1 cellular context compared by ENCODE assay signal in genomic region chr1:61455400-61455799, GRCh38.
TF ChIP-seq lines count a peak whose summit lies in the region.

No MANE protein-coding gene starts in this region.

TF ChIP-seq in GM23338, 12 proteins besides CTCF, POLR2A, EP300 and RAD21 (continued from another document):
- TF ChIP-seq, protein P1, sequence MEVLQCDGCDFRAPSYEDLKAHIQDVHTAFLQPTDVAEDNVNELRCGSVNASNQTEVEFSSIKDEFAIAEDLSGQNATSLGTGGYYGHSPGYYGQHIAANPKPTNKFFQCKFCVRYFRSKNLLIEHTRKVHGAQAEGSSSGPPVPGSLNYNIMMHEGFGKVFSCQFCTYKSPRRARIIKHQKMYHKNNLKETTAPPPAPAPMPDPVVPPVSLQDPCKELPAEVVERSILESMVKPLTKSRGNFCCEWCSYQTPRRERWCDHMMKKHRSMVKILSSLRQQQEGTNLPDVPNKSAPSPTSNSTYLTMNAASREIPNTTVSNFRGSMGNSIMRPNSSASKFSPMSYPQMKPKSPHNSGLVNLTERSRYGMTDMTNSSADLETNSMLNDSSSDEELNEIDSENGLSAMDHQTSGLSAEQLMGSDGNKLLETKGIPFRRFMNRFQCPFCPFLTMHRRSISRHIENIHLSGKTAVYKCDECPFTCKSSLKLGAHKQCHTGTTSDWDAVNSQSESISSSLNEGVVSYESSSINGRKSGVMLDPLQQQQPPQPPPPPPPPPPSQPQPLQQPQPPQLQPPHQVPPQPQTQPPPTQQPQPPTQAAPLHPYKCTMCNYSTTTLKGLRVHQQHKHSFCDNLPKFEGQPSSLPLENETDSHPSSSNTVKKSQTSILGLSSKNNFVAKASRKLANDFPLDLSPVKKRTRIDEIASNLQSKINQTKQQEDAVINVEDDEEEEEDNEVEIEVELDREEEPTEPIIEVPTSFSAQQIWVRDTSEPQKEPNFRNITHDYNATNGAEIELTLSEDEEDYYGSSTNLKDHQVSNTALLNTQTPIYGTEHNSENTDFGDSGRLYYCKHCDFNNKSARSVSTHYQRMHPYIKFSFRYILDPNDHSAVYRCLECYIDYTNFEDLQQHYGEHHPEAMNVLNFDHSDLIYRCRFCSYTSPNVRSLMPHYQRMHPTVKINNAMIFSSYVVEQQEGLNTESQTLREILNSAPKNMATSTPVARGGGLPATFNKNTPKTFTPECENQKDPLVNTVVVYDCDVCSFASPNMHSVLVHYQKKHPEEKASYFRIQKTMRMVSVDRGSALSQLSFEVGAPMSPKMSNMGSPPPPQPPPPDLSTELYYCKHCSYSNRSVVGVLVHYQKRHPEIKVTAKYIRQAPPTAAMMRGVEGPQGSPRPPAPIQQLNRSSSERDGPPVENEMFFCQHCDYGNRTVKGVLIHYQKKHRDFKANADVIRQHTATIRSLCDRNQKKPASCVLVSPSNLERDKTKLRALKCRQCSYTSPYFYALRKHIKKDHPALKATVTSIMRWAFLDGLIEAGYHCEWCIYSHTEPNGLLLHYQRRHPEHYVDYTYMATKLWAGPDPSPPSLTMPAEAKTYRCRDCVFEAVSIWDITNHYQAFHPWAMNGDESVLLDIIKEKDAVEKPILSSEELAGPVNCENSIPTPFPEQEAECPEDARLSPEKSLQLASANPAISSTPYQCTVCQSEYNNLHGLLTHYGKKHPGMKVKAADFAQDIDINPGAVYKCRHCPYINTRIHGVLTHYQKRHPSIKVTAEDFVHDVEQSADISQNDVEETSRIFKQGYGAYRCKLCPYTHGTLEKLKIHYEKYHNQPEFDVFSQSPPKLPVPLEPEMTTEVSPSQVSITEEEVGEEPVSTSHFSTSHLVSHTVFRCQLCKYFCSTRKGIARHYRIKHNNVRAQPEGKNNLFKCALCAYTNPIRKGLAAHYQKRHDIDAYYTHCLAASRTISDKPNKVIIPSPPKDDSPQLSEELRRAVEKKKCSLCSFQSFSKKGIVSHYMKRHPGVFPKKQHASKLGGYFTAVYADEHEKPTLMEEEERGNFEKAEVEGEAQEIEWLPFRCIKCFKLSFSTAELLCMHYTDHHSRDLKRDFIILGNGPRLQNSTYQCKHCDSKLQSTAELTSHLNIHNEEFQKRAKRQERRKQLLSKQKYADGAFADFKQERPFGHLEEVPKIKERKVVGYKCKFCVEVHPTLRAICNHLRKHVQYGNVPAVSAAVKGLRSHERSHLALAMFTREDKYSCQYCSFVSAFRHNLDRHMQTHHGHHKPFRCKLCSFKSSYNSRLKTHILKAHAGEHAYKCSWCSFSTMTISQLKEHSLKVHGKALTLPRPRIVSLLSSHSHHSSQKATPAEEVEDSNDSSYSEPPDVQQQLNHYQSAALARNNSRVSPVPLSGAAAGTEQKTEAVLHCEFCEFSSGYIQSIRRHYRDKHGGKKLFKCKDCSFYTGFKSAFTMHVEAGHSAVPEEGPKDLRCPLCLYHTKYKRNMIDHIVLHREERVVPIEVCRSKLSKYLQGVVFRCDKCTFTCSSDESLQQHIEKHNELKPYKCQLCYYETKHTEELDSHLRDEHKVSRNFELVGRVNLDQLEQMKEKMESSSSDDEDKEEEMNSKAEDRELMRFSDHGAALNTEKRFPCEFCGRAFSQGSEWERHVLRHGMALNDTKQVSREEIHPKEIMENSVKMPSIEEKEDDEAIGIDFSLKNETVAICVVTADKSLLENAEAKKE (CRISPR knock-in tag; IDR thresholded peaks at IDR 0.05) = no peak
- TF ChIP-seq, protein P2, sequence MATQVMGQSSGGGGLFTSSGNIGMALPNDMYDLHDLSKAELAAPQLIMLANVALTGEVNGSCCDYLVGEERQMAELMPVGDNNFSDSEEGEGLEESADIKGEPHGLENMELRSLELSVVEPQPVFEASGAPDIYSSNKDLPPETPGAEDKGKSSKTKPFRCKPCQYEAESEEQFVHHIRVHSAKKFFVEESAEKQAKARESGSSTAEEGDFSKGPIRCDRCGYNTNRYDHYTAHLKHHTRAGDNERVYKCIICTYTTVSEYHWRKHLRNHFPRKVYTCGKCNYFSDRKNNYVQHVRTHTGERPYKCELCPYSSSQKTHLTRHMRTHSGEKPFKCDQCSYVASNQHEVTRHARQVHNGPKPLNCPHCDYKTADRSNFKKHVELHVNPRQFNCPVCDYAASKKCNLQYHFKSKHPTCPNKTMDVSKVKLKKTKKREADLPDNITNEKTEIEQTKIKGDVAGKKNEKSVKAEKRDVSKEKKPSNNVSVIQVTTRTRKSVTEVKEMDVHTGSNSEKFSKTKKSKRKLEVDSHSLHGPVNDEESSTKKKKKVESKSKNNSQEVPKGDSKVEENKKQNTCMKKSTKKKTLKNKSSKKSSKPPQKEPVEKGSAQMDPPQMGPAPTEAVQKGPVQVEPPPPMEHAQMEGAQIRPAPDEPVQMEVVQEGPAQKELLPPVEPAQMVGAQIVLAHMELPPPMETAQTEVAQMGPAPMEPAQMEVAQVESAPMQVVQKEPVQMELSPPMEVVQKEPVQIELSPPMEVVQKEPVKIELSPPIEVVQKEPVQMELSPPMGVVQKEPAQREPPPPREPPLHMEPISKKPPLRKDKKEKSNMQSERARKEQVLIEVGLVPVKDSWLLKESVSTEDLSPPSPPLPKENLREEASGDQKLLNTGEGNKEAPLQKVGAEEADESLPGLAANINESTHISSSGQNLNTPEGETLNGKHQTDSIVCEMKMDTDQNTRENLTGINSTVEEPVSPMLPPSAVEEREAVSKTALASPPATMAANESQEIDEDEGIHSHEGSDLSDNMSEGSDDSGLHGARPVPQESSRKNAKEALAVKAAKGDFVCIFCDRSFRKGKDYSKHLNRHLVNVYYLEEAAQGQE (IDR thresholded peaks at IDR 0.05; ENCODE audit: unreplicated experiment) = no peak
- no peak for TF ChIP-seq ETS1 (IDR thresholded peaks at IDR 0.05)
TF ChIP-seq in GM23338: peak in this region for 0.
